Comparison of ENCODE assay signal across 8 cellular contexts in genomic region chr11:70201876-70202861, GRCh38. TPM values are rescaled to one million over a fixed set of nuclear protein-coding genes. Genes with fewer than 3 reads are reported as not detected.
DNase-seq lines count a peak whose midpoint lies in the region; ATAC-seq and TF ChIP-seq lines count a peak whose summit lies in the region.

No MANE protein-coding gene starts in this region.

- H3K79me2 ChIP-seq in OCI-LY1 (ENCODE audit: insufficient read depth, low read length): peaks cover 15% of the 10 kb centered on the region
- H3K79me2 ChIP-seq in neural progenitor cell (ENCODE audit: low read depth): peaks cover 29% of the 10 kb centered on the region

- POLR2A ChIA-PET in CD8-positive, alpha-beta memory T cell (lab: Charles Lee): no interaction called here

- peaks cover 31 to 40% (median 40%) of the 10 kb centered on the region in 3 donors for H3K4me1 Mint-ChIP-seq in CD8-positive, alpha-beta memory T cell
- H3K4me1 Mint-ChIP-seq in effector memory CD8-positive, alpha-beta T cell (ENCODE audit: low read depth in 2 of 2): peaks cover 28 to 32% of the 10 kb centered on the region in 2 donors
- H3K4me1 Mint-ChIP-seq in neural progenitor cell: peaks cover 21% of the 10 kb centered on the region

- CTCF ChIA-PET in CD8-positive, alpha-beta memory T cell (lab: Charles Lee): no interaction called here

- H3K9ac ChIP-seq in OCI-LY1 (ENCODE audit: low read length): no peak overlapping the region; the same call in 1 of the 2 replicates
- no peak overlapping the region for H3K9ac ChIP-seq in neural progenitor cell

- H3K27ac ChIP-seq in CD8-positive, alpha-beta memory T cell (ENCODE audit: low read depth, low read length): peak overlapping the region; percentile 94
- H3K27ac ChIP-seq in OCI-LY1 (ENCODE audit: low read depth, low read length, poor library complexity, severe bottlenecking) (no peak overlapping the region), neural progenitor cell (no peak overlapping the region)

- no peak for ATAC-seq in effector memory CD8-positive, alpha-beta T cell (replicated peaks)
- ATAC-seq in HG03457 (IDR thresholded peaks at IDR 0.05; ENCODE audit: unreplicated experiment): no peak
- ATAC-seq in GM21381 (IDR thresholded peaks at IDR 0.05; ENCODE audit: unreplicated experiment): no peak

- H2AFZ ChIP-seq in OCI-LY1 (ENCODE audit: low read length): peak overlapping the region; percentile 8; the same call in 1 of the 2 replicates
- H2AFZ ChIP-seq in neural progenitor cell (replicated peaks): peak overlapping the region; percentile 81

- H3K27me3 ChIP-seq in CD8-positive, alpha-beta memory T cell (ENCODE audit: insufficient read depth, low read length, poor library complexity, severe bottlenecking): no peaks in the 10 kb centered on the region
- H3K27me3 ChIP-seq in OCI-LY1 (ENCODE audit: insufficient read depth, low read length): no peaks in the 10 kb centered on the region
- no peaks in the 10 kb centered on the region for H3K27me3 ChIP-seq in neural progenitor cell

- peaks cover 19% of the 10 kb centered on the region for H3K36me3 ChIP-seq in CD8-positive, alpha-beta memory T cell (ENCODE audit: insufficient read depth, low read length)
- H3K36me3 ChIP-seq in OCI-LY1 (ENCODE audit: insufficient read depth, low read length): peaks cover 27% of the 10 kb centered on the region
- H3K36me3 ChIP-seq in neural progenitor cell: no peaks in the 10 kb centered on the region

- H3K27me3 Mint-ChIP-seq in CD8-positive, alpha-beta memory T cell: peaks cover 0 to 5% of the 10 kb centered on the region in 2 donors
- no peaks in the 10 kb centered on the region for H3K27me3 Mint-ChIP-seq in effector memory CD8-positive, alpha-beta T cell
- peaks cover 11% of the 10 kb centered on the region for H3K27me3 Mint-ChIP-seq in neural progenitor cell (ENCODE audit: insufficient read depth, low read depth)

- H3K9me2 ChIP-seq in OCI-LY1 (ENCODE audit: low read depth, low read length): no peaks in the 10 kb centered on the region

- no peaks in the 10 kb centered on the region for H3K9me3 Mint-ChIP-seq in CD8-positive, alpha-beta memory T cell
- no peaks in the 10 kb centered on the region for H3K9me3 Mint-ChIP-seq in effector memory CD8-positive, alpha-beta T cell
- no peaks in the 10 kb centered on the region for H3K9me3 Mint-ChIP-seq in neural progenitor cell

- peak overlapping the region; percentile 99 for H3K4me3 ChIP-seq in CD8-positive, alpha-beta memory T cell (ENCODE audit: low read length)
- peak overlapping the region; percentile 98 for H3K4me3 ChIP-seq in OCI-LY1 (ENCODE audit: low read depth, low read length, poor library complexity, severe bottlenecking)
- peak overlapping the region; percentile 71 for H3K4me3 ChIP-seq in neural progenitor cell

- peak overlapping the region; percentile 48; the same call in 1 of the 2 replicates for H3K4me2 ChIP-seq in OCI-LY1 (ENCODE audit: low read length)
- peak overlapping the region; percentile 88 for H3K4me2 ChIP-seq in neural progenitor cell

- peaks cover 35% of the 10 kb centered on the region for H3K4me1 ChIP-seq in CD8-positive, alpha-beta memory T cell (ENCODE audit: insufficient read depth, low read length)
- H3K4me1 ChIP-seq in OCI-LY1 (ENCODE audit: insufficient read depth, low read length, severe bottlenecking) (peaks cover 15% of the 10 kb centered on the region), neural progenitor cell (peaks cover 7% of the 10 kb centered on the region)

- H3K4me3 Mint-ChIP-seq in CD8-positive, alpha-beta memory T cell: peak overlapping the region; percentile 90 to 99 (median 97)
- peak overlapping the region; percentile 90 to 93 for H3K4me3 Mint-ChIP-seq in effector memory CD8-positive, alpha-beta T cell
- peak overlapping the region; percentile 95 for H3K4me3 Mint-ChIP-seq in neural progenitor cell

- DNase-seq in CD8-positive, alpha-beta memory T cell: no peak
- no peak for DNase-seq in effector memory CD8-positive, alpha-beta T cell
- no peak for DNase-seq in neural progenitor cell (ENCODE audit: low spot score)
- no peak for DNase-seq in SW480 (ENCODE audit: low spot score)
- DNase-seq in GM20000 (ENCODE audit: low spot score): no peak

- H3F3A ChIP-seq in OCI-LY1 (ENCODE audit: insufficient read depth, low read length) (no peaks in the 10 kb centered on the region), neural progenitor cell (ENCODE audit: low read depth) (no peaks in the 10 kb centered on the region)

- H3K9me3 ChIP-seq in CD8-positive, alpha-beta memory T cell (ENCODE audit: low read length): no peaks in the 10 kb centered on the region
- H3K9me3 ChIP-seq in OCI-LY1 (ENCODE audit: low read length): no peaks in the 10 kb centered on the region
- H3K9me3 ChIP-seq in neural progenitor cell (ENCODE audit: low read depth): no peaks in the 10 kb centered on the region

- TF ChIP-seq CTCF in OCI-LY1 (IDR thresholded peaks at IDR 0.05; ENCODE audit: low read length) (no peak), neural progenitor cell (IDR thresholded peaks at IDR 0.05) (no peak), GM20000 (IDR thresholded peaks at IDR 0.05; ENCODE audit: extremely low read depth, missing control alignments) (no peak)

- peak overlapping the region; percentile 90 to 99 (median 94) for H3K27ac Mint-ChIP-seq in CD8-positive, alpha-beta memory T cell
- peak overlapping the region; percentile 98 to 99 for H3K27ac Mint-ChIP-seq in effector memory CD8-positive, alpha-beta T cell
- no peak overlapping the region for H3K27ac Mint-ChIP-seq in neural progenitor cell

- H3K36me3 Mint-ChIP-seq in CD8-positive, alpha-beta memory T cell: peaks cover 0 to 39% (median 5%) of the 10 kb centered on the region in 3 donors
- H3K36me3 Mint-ChIP-seq in effector memory CD8-positive, alpha-beta T cell (ENCODE audit: insufficient read depth): peaks cover 50% of the 10 kb centered on the region
- peaks cover 10% of the 10 kb centered on the region for H3K36me3 Mint-ChIP-seq in neural progenitor cell

- peaks cover 4% of the 10 kb centered on the region; the same call in 1 of the 2 replicates for H4K20me1 ChIP-seq in OCI-LY1 (ENCODE audit: insufficient read depth, low read length)
- H4K20me1 ChIP-seq in neural progenitor cell (ENCODE audit: low read depth): peaks cover 35% of the 10 kb centered on the region

RNA-seq across cellular contexts. Expression of gene FADD, which starts 0.9 kb away (rescaled TPM):
- 10 to 100 TPM; 38.5 to 39.4 TPM for total RNA-seq in CD8-positive, alpha-beta memory T cell
- 22.9 TPM for polyA plus RNA-seq in CD8-positive, alpha-beta memory T cell
- 18.9 and 33.6 TPM in 2 replicates for total RNA-seq in neural progenitor cell (ENCODE audit: low replicate concordance)
